23 cellular contexts compared by ENCODE assay signal in genomic region chr6:113949499-113949898, GRCh38. TPM values are rescaled to one million over a fixed set of nuclear protein-coding genes. Genes with fewer than 3 reads are reported as not detected.
DNase-seq lines count a peak whose midpoint lies in the region; ATAC-seq and TF ChIP-seq lines count a peak whose summit lies in the region.
"Had no signal": no experiment of that assay in that cellular context is flagged by ENCODE, and none has a peak within 500 bp of the region (broad histone marks: within the 10 kb centered on the region; RNA-seq: fewer than 3 reads in every experiment).

No MANE protein-coding gene starts in this region.

- peaks cover 33% of the 10 kb centered on the region for H4K20me1 ChIP-seq in GM23338 (replicated peaks; ENCODE audit: insufficient read depth)

- no peaks in the 10 kb centered on the region for H3K4me1 Mint-ChIP-seq in GM23338
- H3K4me1 Mint-ChIP-seq in endodermal cell, result no peaks in the 10 kb centered on the region
- H3K4me1 Mint-ChIP-seq in activated CD4-positive, alpha-beta T cell treated with anti-CD3 and anti-CD28 coated beads, Interleukin-2, amount 10 ng/mL, durations not matched to agents 7 days and 5 days, result no peaks in the 10 kb centered on the region
- H3K4me1 Mint-ChIP-seq: CD14-positive monocyte had no signal

- H3K4me1 ChIP-seq in GM23338 (ENCODE audit: insufficient read depth) (no peaks in the 10 kb centered on the region), endodermal cell (ENCODE audit: control insufficient read depth, insufficient read depth, low read length) (peaks cover 4% of the 10 kb centered on the region), uterus (no peaks in the 10 kb centered on the region)
- H3K4me1 ChIP-seq: BE2C; BLaER1 treated with 17β-estradiol and CSF1 and Interleukin-3, amounts not matched to agents 10 nM and 100 nM; HAP-1 had no signal

- no peak for TF ChIP-seq POLR2A in uterus (IDR thresholded peaks at IDR 0.05)

- no peak overlapping the region for H3K4me3 ChIP-seq in GM23338
- H3K4me3 ChIP-seq in endodermal cell (ENCODE audit: low read length), result no peak overlapping the region
- no peak overlapping the region for H3K4me3 ChIP-seq in uterus
- H3K4me3 ChIP-seq: A549; BLaER1 treated with 17β-estradiol and CSF1 and Interleukin-3, amounts not matched to agents 10 nM and 100 nM; GM23248; HAP-1 had no signal

- peaks cover 57% of the 10 kb centered on the region for H3K79me2 ChIP-seq in GM23338 (replicated peaks; ENCODE audit: insufficient read depth)

- H3K27me3 Mint-ChIP-seq in GM23338 (ENCODE audit: insufficient read depth, low read depth, poor library complexity), result no peaks in the 10 kb centered on the region
- no peaks in the 10 kb centered on the region for H3K27me3 Mint-ChIP-seq in endodermal cell (ENCODE audit: insufficient read depth)
- H3K27me3 Mint-ChIP-seq in activated CD4-positive, alpha-beta T cell treated with anti-CD3 and anti-CD28 coated beads, Interleukin-2, amount 10 ng/mL, durations not matched to agents 7 days and 5 days, result no peaks in the 10 kb centered on the region
- H3K27me3 Mint-ChIP-seq: CD4-positive, alpha-beta memory T cell had no signal

- CTCF ChIA-PET in activated CD4-positive, alpha-beta T cell treated with anti-CD3 and anti-CD28 coated beads, Interleukin-2, amount 10 ng/mL, durations not matched to agents 7 days and 5 days (lab: Charles Lee), result interaction anchor here (0.6 to 1.6 kb wide), 3 partner anchors 10 to 678 kb away, joined by 3 to 7 read pairs (median 3); no protein-coding TSS in a partner anchor

- no peak overlapping the region for H2AFZ ChIP-seq in GM23338
- H2AFZ ChIP-seq: GM23248 had no signal

- H3K36me3 Mint-ChIP-seq in GM23338 (ENCODE audit: low read depth) (peaks cover 72% of the 10 kb centered on the region), endodermal cell (ENCODE audit: low read depth) (peaks cover 65% of the 10 kb centered on the region)
- peaks cover 33% of the 10 kb centered on the region for H3K36me3 Mint-ChIP-seq in activated CD4-positive, alpha-beta T cell treated with anti-CD3 and anti-CD28 coated beads, Interleukin-2, amount 10 ng/mL, durations not matched to agents 7 days and 5 days (ENCODE audit: low read depth)

- H3K27ac ChIP-seq in GM23338 (ENCODE audit: low read depth), result peak overlapping the region; percentile 5; the same call in 1 of the 2 replicates
- H3K27ac ChIP-seq in endodermal cell (ENCODE audit: low read depth, low read length), result no peak overlapping the region
- no peak overlapping the region for H3K27ac ChIP-seq in uterus
- H3K27ac ChIP-seq: A549; BLaER1 treated with 17β-estradiol and CSF1 and Interleukin-3, amounts not matched to agents 10 nM and 100 nM; GM23248 had no signal

- POLR2A ChIA-PET in activated CD4-positive, alpha-beta T cell treated with anti-CD3 and anti-CD28 coated beads, Interleukin-2, amount 10 ng/mL, durations not matched to agents 7 days and 5 days (lab: Charles Lee), result no interaction called here

- H3K9me3 Mint-ChIP-seq in GM23338 (no peaks in the 10 kb centered on the region), endodermal cell (no peaks in the 10 kb centered on the region)
- H3K9me3 Mint-ChIP-seq in activated CD4-positive, alpha-beta T cell treated with anti-CD3 and anti-CD28 coated beads, Interleukin-2, amount 10 ng/mL, durations not matched to agents 7 days and 5 days, result no peaks in the 10 kb centered on the region
- H3K9me3 Mint-ChIP-seq: CD14-positive monocyte; CD4-positive, alpha-beta memory T cell; HFFc6 had no signal

- ATAC-seq in GM23338 (no peak), GM19463 (IDR thresholded peaks at IDR 0.05; ENCODE audit: unreplicated experiment) (no peak), GM19324 (IDR thresholded peaks at IDR 0.05; ENCODE audit: low FRiP score, unreplicated experiment) (no peak)
- ATAC-seq: A549 had no signal

- 94 to 97% methylated on average over 8 of the region's 8 CpGs for WGBS in endodermal cell (ENCODE audit: insufficient coverage in 1 of 2, insufficient read length in 1 of 2), 2 experiments

- no peak overlapping the region for H3K4me3 Mint-ChIP-seq in GM23338
- H3K4me3 Mint-ChIP-seq in endodermal cell, result no peak overlapping the region
- H3K4me3 Mint-ChIP-seq in activated CD4-positive, alpha-beta T cell treated with anti-CD3 and anti-CD28 coated beads, Interleukin-2, amount 10 ng/mL, durations not matched to agents 7 days and 5 days, result no peak overlapping the region
- H3K4me3 Mint-ChIP-seq: CD14-positive monocyte; CD4-positive, alpha-beta memory T cell; HFFc6 had no signal

- intact Hi-C loops in uterus (cut with DNase I; ENCODE audit: low total_unique reads), result no loop called here

- no peaks in the 10 kb centered on the region for H3K27me3 ChIP-seq in GM23338 (ENCODE audit: insufficient read depth)
- H3K27me3 ChIP-seq in endodermal cell (ENCODE audit: control insufficient read depth, insufficient read depth, low read length, poor library complexity, severe bottlenecking), result no peaks in the 10 kb centered on the region
- no peaks in the 10 kb centered on the region for H3K27me3 ChIP-seq in uterus
- H3K27me3 ChIP-seq: BE2C; BLaER1 treated with 17β-estradiol and CSF1 and Interleukin-3, amounts not matched to agents 10 nM and 100 nM had no signal

- H3K9ac ChIP-seq in endodermal cell (ENCODE audit: extremely low read depth, low read length, poor library complexity, severe bottlenecking), result no peak overlapping the region
- H3K9ac ChIP-seq: BLaER1 treated with 17β-estradiol and CSF1 and Interleukin-3, amounts not matched to agents 10 nM and 100 nM; GM23248 had no signal

- no peak overlapping the region for H3K4me2 ChIP-seq in GM23338
- H3K4me2 ChIP-seq: A549; BLaER1 treated with 17β-estradiol and CSF1 and Interleukin-3, amounts not matched to agents 10 nM and 100 nM had no signal

- H3K9me2 ChIP-seq in GM23338 (ENCODE audit: insufficient read depth), result no peaks in the 10 kb centered on the region

- TF ChIP-seq CTCF in GM23338 (conservative IDR thresholded peaks at IDR 0.05; ENCODE audit: low read depth in 2 of 2), result no peak
- TF ChIP-seq CTCF in endodermal cell (conservative IDR thresholded peaks at IDR 0.05), result no peak
- no peak for TF ChIP-seq CTCF in uterus (IDR thresholded peaks at IDR 0.05)

- H3K36me3 ChIP-seq in GM23338 (ENCODE audit: insufficient read depth) (peaks cover 79% of the 10 kb centered on the region), endodermal cell (ENCODE audit: control insufficient read depth, insufficient read depth, low read length) (peaks cover 92% of the 10 kb centered on the region), uterus (peaks cover 0 to 3% of the 10 kb centered on the region in 2 donors)

- H3F3A ChIP-seq in GM23338 (replicated peaks; ENCODE audit: low read depth), result peaks cover 2% of the 10 kb centered on the region; the same call in 1 of the 2 replicates

- no peaks in the 10 kb centered on the region for H3K9me3 ChIP-seq in endodermal cell (ENCODE audit: control insufficient read depth, low read length)
- no peaks in the 10 kb centered on the region for H3K9me3 ChIP-seq in uterus
- H3K9me3 ChIP-seq: A549; BE2C; BLaER1 treated with 17β-estradiol and CSF1 and Interleukin-3, amounts not matched to agents 10 nM and 100 nM; HAP-1 had no signal

- DNase-seq in GM23338 (ENCODE audit: low spot score) (no peak), amniotic epithelial cell (ENCODE audit: low read depth) (peak; percentile 93), endodermal cell (no peak), uterus (no peak)
- no peak for DNase-seq in activated CD4-positive, alpha-beta T cell treated with anti-CD3 and anti-CD28 coated beads, Interleukin-2, amount 10 ng/mL, durations not matched to agents 7 days and 5 days
- DNase-seq: 8988T; ACHN; AML-193; BE2C; Calu3; CD4-positive, alpha-beta memory T cell; COR-L47; DMS53; DMS79 treated with DMSO at 0.1 percent for 48 hours; GF-D8; GM23248; HFFc6 had no signal

- H3K27ac Mint-ChIP-seq in GM23338 (peak overlapping the region; percentile 56; the same call in 1 of the 2 replicates), endodermal cell (peak overlapping the region; percentile 31)
- no peak overlapping the region for H3K27ac Mint-ChIP-seq in activated CD4-positive, alpha-beta T cell treated with anti-CD3 and anti-CD28 coated beads, Interleukin-2, amount 10 ng/mL, durations not matched to agents 7 days and 5 days
- H3K27ac Mint-ChIP-seq: CD14-positive monocyte, HFFc6 had no signal

TF ChIP-seq in GM23338, 12 proteins besides CTCF, POLR2A, EP300 and RAD21 (continues in another document):
- no peak for TF ChIP-seq EZH2 (IDR thresholded peaks at IDR 0.05; ENCODE audit: low read depth, unreplicated experiment)
- TF ChIP-seq ETS1 (IDR thresholded peaks at IDR 0.05), result no peak
- TF ChIP-seq POLR2AphosphoS5 (IDR thresholded peaks at IDR 0.05; ENCODE audit: low read depth), result no peak

RNA-seq across cellular contexts. Expression of gene HDAC2, which starts 21.4 kb away (rescaled TPM):
- total RNA-seq in GM23338 (2014; rRNA removed; shearing (Covaris generic)), result 355 and 413 TPM in 2 replicates
- 324 and 343 TPM in 2 replicates for polyA plus RNA-seq in GM23338 (2016; fragmentation: Nextera tagmentation; extraction: Ambion mirVana)
- total RNA-seq in endodermal cell (100 to 1,000 TPM; 275 to 335 TPM), uterus (100 to 1,000 TPM in 2 of 4 donors, 10 to 100 TPM in 2; 33.8 to 190 (median 113) TPM)
- polyA plus RNA-seq in endodermal cell (2013, experiment 1 of 2), result 398 TPM
- 389 TPM for polyA plus RNA-seq in endodermal cell (2013, experiment 2 of 2)
- 10 to 100 TPM; 63.8 to 64.4 TPM for total RNA-seq in activated CD4-positive, alpha-beta T cell treated with anti-CD3 and anti-CD28 coated beads, Interleukin-2, amount 10 ng/mL, durations not matched to agents 7 days and 5 days
